Comparison of ENCODE assay signal across 8 cellular contexts in the genomic region with DNA sequence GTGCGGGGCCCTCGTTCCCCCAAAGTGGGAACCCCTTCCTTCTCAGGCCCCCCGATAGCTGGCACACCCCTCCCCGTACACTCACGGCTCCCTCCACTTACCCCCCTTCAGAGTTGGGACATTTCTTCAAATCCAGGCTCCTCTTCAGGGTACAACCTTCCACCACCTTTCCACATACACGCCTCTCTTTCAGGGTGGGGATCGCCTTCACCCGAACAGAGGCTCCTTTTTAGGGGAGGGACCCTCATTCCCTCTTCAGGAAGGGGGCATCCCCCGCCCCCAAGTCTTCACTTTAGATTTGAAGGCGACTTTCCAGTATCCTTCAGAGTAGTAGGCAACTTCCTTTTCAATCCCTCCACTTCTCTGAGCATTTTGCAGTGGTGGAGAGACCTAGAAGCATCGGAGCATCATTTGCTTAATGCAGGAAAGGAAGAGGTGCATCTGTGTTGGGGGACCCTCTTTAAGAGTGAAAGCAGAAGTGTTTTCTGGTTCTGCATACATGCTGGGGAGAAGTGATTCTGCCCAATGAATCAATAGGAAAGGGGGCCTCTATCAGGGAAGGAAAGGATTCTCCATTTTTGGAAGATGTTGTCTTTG. TPM values are rescaled to one million over a fixed set of nuclear protein-coding genes. Genes with fewer than 3 reads are reported as not detected.
DNase-seq lines count a peak whose midpoint lies in the region; ATAC-seq and TF ChIP-seq lines count a peak whose summit lies in the region.

No MANE protein-coding gene starts in this region.

- intact Hi-C loops in A673 (cut with micrococcal nuclease; ENCODE audit: unreplicated experiment): loop anchor here (2.0 kb wide), 1 partner anchor 73 kb away; no protein-coding TSS in a partner anchor

- peak overlapping the region; percentile 59 for H3K9ac ChIP-seq in trophoblast cell (ENCODE audit: low read length)

- DNase-seq in A673 (ENCODE audit: low spot score) (peak; percentile 24), RPMI7951 (ENCODE audit: low read depth) (peak; percentile 11), trophoblast cell (no peak), superior temporal gyrus (ENCODE audit: extremely low spot score) (no peak), midbrain (lab: John Stamatoyannopoulos, UW) (no peak)

- POLR2A ChIA-PET in A673 (lab: Charles Lee; ENCODE audit: low non-redundant PET): no interaction called here

- peak overlapping the region; percentile 56 for H3K14ac ChIP-seq in trophoblast cell (ENCODE audit: low read length)

- peaks cover 11% of the 10 kb centered on the region for H3K79me1 ChIP-seq in trophoblast cell (ENCODE audit: low read length)

- peak overlapping the region; percentile 54 for H4K91ac ChIP-seq in trophoblast cell (ENCODE audit: low read depth, low read length)

- H3K4ac ChIP-seq in trophoblast cell (ENCODE audit: low read depth, low read length): peak overlapping the region; percentile 80

- H3K36me3 ChIP-seq in A673 (ENCODE audit: insufficient read depth, low read length, poor library complexity, severe bottlenecking): no peaks in the 10 kb centered on the region
- no peaks in the 10 kb centered on the region for H3K36me3 ChIP-seq in esophagus (ENCODE audit: control insufficient read depth in 2 of 2, insufficient read depth in 2 of 2, low read length in 1 of 2)
- H3K36me3 ChIP-seq in trophoblast cell (ENCODE audit: control insufficient read depth in 1 of 2, insufficient read depth in 2 of 2, low read length in 2 of 2): no peaks in the 10 kb centered on the region

- no peak for TF ChIP-seq CTCF in A673 (conservative IDR thresholded peaks at IDR 0.05; ENCODE audit: low read depth, low read length)

- peak overlapping the region; percentile 63 for H2AFZ ChIP-seq in trophoblast cell (ENCODE audit: insufficient read depth, low read length, poor library complexity)

- CTCF ChIA-PET in A673 (lab: Charles Lee): no interaction called here

- peak overlapping the region; percentile 55 for H4K8ac ChIP-seq in trophoblast cell (ENCODE audit: low read depth, low read length)

- peak overlapping the region; percentile 84 for H2AK5ac ChIP-seq in trophoblast cell (ENCODE audit: low read length)

- TSS peak; percentile 27 for BruUV-seq in A673 (replicated peaks; lab: Mats Ljungman, UMichigan)

- no peaks in the 10 kb centered on the region for H3K9me3 ChIP-seq in A673 (ENCODE audit: low read depth, low read length, poor library complexity, severe bottlenecking)
- H3K9me3 ChIP-seq in esophagus (ENCODE audit: control insufficient read depth in 2 of 2, insufficient read depth in 1 of 2, low read depth in 1 of 2, low read length in 1 of 2): no peaks in the 10 kb centered on the region
- H3K9me3 ChIP-seq in trophoblast cell (ENCODE audit: insufficient read depth, low read depth, low read length): peaks cover 1% of the 10 kb centered on the region

- H2BK120ac ChIP-seq in trophoblast cell (ENCODE audit: insufficient read depth, low read length, poor library complexity): peak overlapping the region; percentile 74

- H3K27ac ChIP-seq in A673 (ENCODE audit: low read depth, low read length, poor library complexity, severe bottlenecking) (peak overlapping the region; percentile 81), esophagus (ENCODE audit: low read depth in 2 of 2, low read length in 1 of 2) (peak overlapping the region; percentile 65 to 90), trophoblast cell (ENCODE audit: low read depth, low read length) (peak overlapping the region; percentile 3)

- WGBS in esophagus, 2 donors: 1 to 2% methylated on average over 11 of the region's 11 CpGs
- WGBS in trophoblast cell (ENCODE audit: extremely low coverage, insufficient coverage, insufficient read length): no CpG with 5 or more reads among the region's 11 CpGs

- no peak overlapping the region for H2BK12ac ChIP-seq in trophoblast cell (ENCODE audit: low read length)

- peaks cover 14% of the 10 kb centered on the region for H3K79me2 ChIP-seq in trophoblast cell (ENCODE audit: control insufficient read depth, insufficient read depth, low read length, poor library complexity)

- H2BK5ac ChIP-seq in trophoblast cell (ENCODE audit: low read depth, low read length, poor library complexity): peak overlapping the region; percentile 63

- H3K4me3 ChIP-seq in A673 (ENCODE audit: low read depth, low read length, poor library complexity, severe bottlenecking) (peak overlapping the region; percentile 69), esophagus (ENCODE audit: low read depth in 1 of 2, low read length in 2 of 2) (peak overlapping the region; percentile 88 to 96), trophoblast cell (ENCODE audit: low read depth, low read length) (peak overlapping the region; percentile 90)

- peak overlapping the region; percentile 76 for H3K18ac ChIP-seq in trophoblast cell (ENCODE audit: low read length)

- peak overlapping the region; percentile 21 for H4K12ac ChIP-seq in trophoblast cell (ENCODE audit: low read depth, low read length)

- H3K4me1 ChIP-seq in A673 (ENCODE audit: insufficient read depth, low read length, poor library complexity, severe bottlenecking): peaks cover 24% of the 10 kb centered on the region
- H3K4me1 ChIP-seq in esophagus (ENCODE audit: control insufficient read depth in 2 of 2, insufficient read depth in 2 of 2, low read length in 1 of 2): no peaks in the 10 kb centered on the region
- H3K4me1 ChIP-seq in trophoblast cell (ENCODE audit: control insufficient read depth in 1 of 2, insufficient read depth in 2 of 2, low read length in 2 of 2): peaks cover 0 to 4% of the 10 kb centered on the region in 2 experiments

- H3K27me3 ChIP-seq in A673 (replicated peaks; ENCODE audit: insufficient read depth, low read depth, low read length, poor library complexity) (no peaks in the 10 kb centered on the region), esophagus (ENCODE audit: control insufficient read depth in 1 of 2, insufficient read depth in 2 of 2, low read length in 2 of 2) (no peaks in the 10 kb centered on the region), trophoblast cell (ENCODE audit: insufficient read depth, low read length) (no peaks in the 10 kb centered on the region)

- no peak overlapping the region for H3K23ac ChIP-seq in trophoblast cell (ENCODE audit: low read length)

- H3K4me2 ChIP-seq in trophoblast cell (ENCODE audit: low read length): peak overlapping the region; percentile 89

- peak; percentile 28 for ATAC-seq in GM18508 (IDR thresholded peaks at IDR 0.05; ENCODE audit: insufficient read depth, unreplicated experiment)
- ATAC-seq in HG02970 (IDR thresholded peaks at IDR 0.05; ENCODE audit: low FRiP score, unreplicated experiment): peak; percentile 1

RNA-seq across cellular contexts. Expression of a gene that starts 0.8 kb away (rescaled TPM):
- total RNA-seq in A673 (2021): 93.7 and 103 TPM in 2 replicates
- 30.8 and 37.1 TPM in 2 replicates for total RNA-seq in RPMI7951 (2014; rRNA removed; shearing (Covaris generic))
- polyA plus RNA-seq in esophagus: 1 to 10 TPM; 8.7 to 9.6 TPM
- 32.8 and 33.8 TPM in 2 replicates for polyA plus RNA-seq in trophoblast cell (2013)

Comparison
In these comparisons a context has a peak if more than half of its experiments do, and no peak if none do; other contexts are left out.
1. DNase-seq: peak in A673 (single experiment) and RPMI7951 (single experiment); none in trophoblast cell (0 of 2), superior temporal gyrus (single experiment) and midbrain (single experiment).
2. H3K27ac ChIP-seq: peak in every context shown above with its lines; median percentile 81 in A673; 78 in esophagus; 3 in trophoblast cell.
3. Peak in every context shown above with its lines, with median percentiles within 50 percentile points of each other: H3K4me3 ChIP-seq.